ENCODE assay signal across 23 cellular contexts in genomic region chr6:88183503-88183902, GRCh38. TPM values are rescaled to one million over a fixed set of nuclear protein-coding genes. Genes with fewer than 3 reads are reported as not detected.
"Had no signal": no experiment of that assay in that cellular context is flagged by ENCODE, and none has a peak within 500 bp of the region (broad histone marks: within the 10 kb centered on the region; RNA-seq: fewer than 3 reads in every experiment).

No MANE protein-coding gene starts in this region.

- H3K27ac ChIP-seq: brain microvascular endothelial cell, coronary artery, dorsolateral prefrontal cortex had no signal

- H3K27me3 ChIP-seq: brain microvascular endothelial cell had no signal

- DNase-seq: activated CD4-positive, alpha-beta memory T cell treated with anti-CD3 and anti-CD28 coated beads, Interleukin-2, amount 10 ng/mL, durations not matched to agents 7 days and 5 days; activated CD4-positive, alpha-beta T cell treated with anti-CD3 and anti-CD28 coated beads for 1 hour; activated CD4-positive, alpha-beta T cell treated with anti-CD3 and anti-CD28 coated beads for 4 hours; activated CD4-positive, alpha-beta T cell treated with anti-CD3 and anti-CD28 coated beads, Interleukin-2, amount 10 ng/mL, durations not matched to agents 7 days and 5 days; activated CD4-positive, alpha-beta T cell treated with anti-CD3 and anti-CD28 coated beads, Interleukin-2, amount 50 U/mL, for 4 hours; activated CD8-positive, alpha-beta memory T cell treated with anti-CD3 and anti-CD28 coated beads, Interleukin-2, amount 50 U/mL, for 48 hours; activated gamma-delta T cell; activated naive CD4-positive, alpha-beta T cell; activated naive CD4-positive, alpha-beta T cell treated with anti-CD3 and anti-CD28 coated beads, Interleukin-2, amount 50 U/mL, for 16 hours; activated T-cell treated with anti-CD3 and anti-CD28 coated beads for 4 hours; activated T-cell treated with anti-CD3 and anti-CD28 coated beads, Interleukin-2, amount 50 U/mL, for 24 hours; activated T-cell treated with anti-CD3 and anti-CD28 coated beads, Interleukin-2, amount 50 U/mL, for 72 hours; amniotic stem cell; anterior cingulate cortex; brain microvascular endothelial cell; dorsolateral prefrontal cortex; effector memory CD4-positive, alpha-beta T cell; endodermal cell; foreskin fibroblast; glutamatergic neuron; T-helper 2 cell had no signal

- H3K4me3 ChIP-seq: coronary artery, dorsolateral prefrontal cortex had no signal

- H3K36me3 ChIP-seq: brain microvascular endothelial cell had no signal

RNA-seq across cellular contexts. Expression of gene CNR1, which starts 17.4 kb away (rescaled TPM):
- total RNA-seq: activated CD4-positive, alpha-beta memory T cell treated with anti-CD3 and anti-CD28 coated beads, Interleukin-2, amount 10 ng/mL, durations not matched to agents 7 days and 5 days; activated CD4-positive, alpha-beta T cell treated with anti-CD3 and anti-CD28 coated beads, Interleukin-2, amount 10 ng/mL, durations not matched to agents 7 days and 5 days; T-helper 1 cell treated with Interleukin-12 subunit alpha and Interleukin-12 subunit beta and Interleukin-4 antibody, amounts not matched to agents 30 ng/mL and 1 ng/mL, for 36 hours had no signal
